ENCODE assay signal across 15 cellular contexts in genomic region chr7:11570205-11570604, GRCh38.
DNase-seq lines count a peak whose midpoint lies in the region; ATAC-seq, FAIRE-seq and TF ChIP-seq lines count a peak whose summit lies in the region.
"Had no signal": no experiment of that assay in that cellular context is flagged by ENCODE, and none has a peak within 500 bp of the region (broad histone marks: within the 10 kb centered on the region; RNA-seq: fewer than 3 reads in every experiment).

No MANE protein-coding gene starts in this region.

- FAIRE-seq in RCC 7860 (lab: Jason Lieb, UNC): peak; percentile 56
- FAIRE-seq in kidney (lab: Jason Lieb, UNC): peak; percentile 82
- FAIRE-seq: A204.1, H1 had no signal

- TF ChIP-seq POLR2A in right lobe of liver (IDR thresholded peaks at IDR 0.05) (no peak), erythroblast (IDR thresholded peaks at IDR 0.05; ENCODE audit: low read length) (no peak)

- DNase-seq in RCC 7860 (ENCODE audit: low spot score) (no peak), kidney (no peak), right lobe of liver (no peak), erythroblast (lab: John Stamatoyannopoulos, UW) (no peak), left lung (no peak)
- DNase-seq: AML-193; Caco-2; CD4-positive, alpha-beta T cell; DMS79 treated with DMSO at 0.1 percent for 48 hours; GF-D8 had no signal

- H3K4me1 ChIP-seq in kidney (ENCODE audit: control insufficient read depth in 1 of 2, insufficient read depth in 1 of 2, low read depth in 1 of 2, low read length in 2 of 2) (peaks cover 0 to 10% of the 10 kb centered on the region in 2 donors), right lobe of liver (peaks cover 0 to 27% (median 7%) of the 10 kb centered on the region in 4 donors), left lung (no peaks in the 10 kb centered on the region)
- H3K4me1 ChIP-seq: Caco-2, HAP-1 had no signal

- no peaks in the 10 kb centered on the region for H3K27me3 ChIP-seq in right lobe of liver
- H3K27me3 ChIP-seq in left lung: no peaks in the 10 kb centered on the region

- intact Hi-C loops in kidney (cut with DNase I) (no loop called here), right lobe of liver (cut with DNase I) (no loop called here), left lung (cut with DNase I) (no loop called here)

- H3K36me3 ChIP-seq in kidney (ENCODE audit: control insufficient read depth in 1 of 2, insufficient read depth in 2 of 2, low read length in 2 of 2) (no peaks in the 10 kb centered on the region), right lobe of liver (no peaks in the 10 kb centered on the region), left lung (no peaks in the 10 kb centered on the region)
- H3K36me3 ChIP-seq: HAP-1 had no signal

- H3K4me3 ChIP-seq in kidney (ENCODE audit: low read length in 2 of 2) (no peak overlapping the region), right lobe of liver (no peak overlapping the region), left lung (no peak overlapping the region)
- H3K4me3 ChIP-seq: HAP-1 had no signal

- H3K27ac ChIP-seq in kidney (ENCODE audit: low read depth in 2 of 2, low read length in 2 of 2) (no peak overlapping the region), right lobe of liver (peak overlapping the region; percentile 16 to 71 (median 40)), left lung (no peak overlapping the region)
- H3K27ac ChIP-seq: C4-2B had no signal

- ATAC-seq in right lobe of liver (peak; percentile 83 to 95 (median 89)), left lung (no peak), GM19452 (IDR thresholded peaks at IDR 0.05; ENCODE audit: unreplicated experiment) (no peak)

- H3K9me3 ChIP-seq in kidney (ENCODE audit: control insufficient read depth in 1 of 2, low read length in 2 of 2) (no peaks in the 10 kb centered on the region), right lobe of liver (no peaks in the 10 kb centered on the region), left lung (no peaks in the 10 kb centered on the region)
- H3K9me3 ChIP-seq: Caco-2, HAP-1 had no signal

- H3K9ac ChIP-seq in kidney (ENCODE audit: low read length in 2 of 2): no peak overlapping the region

- 15% methylated on average over 1 of the region's 1 CpG for WGBS in right lobe of liver (ENCODE audit: insufficient coverage, low coverage, low lambda C conversion rate, missing lambda C conversion rate)

- no peak for TF ChIP-seq CTCF in kidney (IDR thresholded peaks at IDR 0.05; ENCODE audit: borderline replicate concordance, extremely low read depth, insufficient read depth)
- no peak for TF ChIP-seq CTCF in right lobe of liver (IDR thresholded peaks at IDR 0.05)
- no peak for TF ChIP-seq CTCF in left lung (IDR thresholded peaks at IDR 0.05)

Comparison
In these comparisons a context has a peak if more than half of its experiments do, and no peak if none do; other contexts are left out.
1. H3K27ac ChIP-seq: peak in right lobe of liver (3 of 3); none in kidney (0 of 2) and left lung (0 of 2).
2. ATAC-seq: peak in right lobe of liver (4 of 4); none in left lung (single experiment) and GM19452 (single experiment).